15 cellular contexts compared by ENCODE assay signal in genomic region chr11:134019500-134019899, GRCh38. TPM values are rescaled to one million over a fixed set of nuclear protein-coding genes. Genes with fewer than 3 reads are reported as not detected.
A peak's percentile ranks its signal among the peaks of the same experiment; 100 is the strongest.
DNase-seq lines count a peak whose midpoint lies in the region; ATAC-seq, FAIRE-seq and TF ChIP-seq lines count a peak whose summit lies in the region.
"Had no signal": no experiment of that assay in that cellular context is flagged by ENCODE, and none has a peak within 500 bp of the region (broad histone marks: within the 10 kb centered on the region; RNA-seq: fewer than 3 reads in every experiment).

No MANE protein-coding gene starts in this region.

- H3K27me3 Mint-ChIP-seq in glutamatergic neuron (ENCODE audit: unreplicated experiment): peaks cover 5% of the 10 kb centered on the region

- no peak overlapping the region for H3K4me3 ChIP-seq in H7 (ENCODE audit: insufficient read depth, low read depth, low read length)
- H3K4me3 ChIP-seq in upper lobe of left lung: no peak overlapping the region

- peaks cover 9% of the 10 kb centered on the region for H3K9me3 Mint-ChIP-seq in glutamatergic neuron (ENCODE audit: unreplicated experiment)

- H3K4me1 Mint-ChIP-seq in glutamatergic neuron (ENCODE audit: low read depth, unreplicated experiment): peaks cover 23% of the 10 kb centered on the region

- H3K36me3 ChIP-seq in H7 (replicated peaks; ENCODE audit: control insufficient read depth, insufficient read depth, low read length): no peaks in the 10 kb centered on the region
- no peaks in the 10 kb centered on the region for H3K36me3 ChIP-seq in upper lobe of left lung

- H3K36me3 Mint-ChIP-seq in glutamatergic neuron (ENCODE audit: unreplicated experiment): no peaks in the 10 kb centered on the region
- H3K36me3 Mint-ChIP-seq: IgD-negative memory B cell had no signal

- H3K4me3 Mint-ChIP-seq in glutamatergic neuron (ENCODE audit: unreplicated experiment): peak overlapping the region; percentile 56
- H3K4me3 Mint-ChIP-seq: IgD-negative memory B cell had no signal

- DNase-seq in H7: peak; percentile 63
- peak; percentile 82 for DNase-seq in NCI-H187 treated with DMSO at 0.1 percent for 48 hours (lab: John Stamatoyannopoulos, UW)
- DNase-seq in NCI-H524 (lab: John Stamatoyannopoulos, UW): peak; percentile 79 to 84
- no peak for DNase-seq in glutamatergic neuron
- no peak for DNase-seq in NCI-H526 treated with DMSO at 0.1 percent for 48 hours (lab: John Stamatoyannopoulos, UW)
- no peak for DNase-seq in upper lobe of left lung
- DNase-seq in GM19239 (ENCODE audit: insufficient read length, low spot score): no peak
- DNase-seq: MV-4-11, NCI-H1930, OCI-M1, RPMI8226, T-helper 9 cell had no signal

- H3K27ac ChIP-seq in upper lobe of left lung: no peak overlapping the region

- H3K4me1 ChIP-seq in upper lobe of left lung: no peaks in the 10 kb centered on the region

- H3K27ac Mint-ChIP-seq in glutamatergic neuron (ENCODE audit: unreplicated experiment): no peak overlapping the region

- no peak for TF ChIP-seq POLR2A in upper lobe of left lung (IDR thresholded peaks at IDR 0.05)

- FAIRE-seq in GM19239 (lab: Jason Lieb, UNC): no peak
- FAIRE-seq: G401.6, GM12891 had no signal

- no peak for ATAC-seq in upper lobe of left lung (ENCODE audit: low FRiP score in 2 of 2)

- TF ChIP-seq CTCF in glutamatergic neuron (IDR thresholded peaks at IDR 0.05; ENCODE audit: partially characterized antibody, unreplicated experiment) (no peak), upper lobe of left lung (IDR thresholded peaks at IDR 0.05) (no peak)

- no peaks in the 10 kb centered on the region for H3K9me3 ChIP-seq in upper lobe of left lung

- no peak for TF ChIP-seq EP300 in upper lobe of left lung (IDR thresholded peaks at IDR 0.05)

- WGBS in upper lobe of left lung, 2 donors: 69 to 75% methylated on average over 7 of the region's 7 CpGs

- H3K27me3 ChIP-seq in H7 (ENCODE audit: control insufficient read depth, insufficient read depth, low read length) (no peaks in the 10 kb centered on the region; the same call in 1 of the 2 replicates), upper lobe of left lung (no peaks in the 10 kb centered on the region)

RNA-seq across cellular contexts. Expression of gene JAM3, which starts 49.4 kb away (rescaled TPM):
- 34.4 and 40.8 TPM in 2 replicates for total RNA-seq in H7 (2014; rRNA removed; shearing (Covaris generic))
- total RNA-seq in glutamatergic neuron (ENCODE audit: unreplicated experiment) (101 TPM), upper lobe of left lung (10 to 100 TPM in 5 of 6 donors, 1 to 10 TPM in 1; 8.4 to 36.6 (median 18.6) TPM)

Comparison
In these comparisons a context has a peak if more than half of its experiments do, and no peak if none do; other contexts are left out.
1. DNase-seq: peak in H7 (single experiment), NCI-H187 treated with DMSO at 0.1 percent for 48 hours (single experiment) and NCI-H524 (2 of 2); none in glutamatergic neuron (single experiment), NCI-H526 treated with DMSO at 0.1 percent for 48 hours (single experiment), upper lobe of left lung (0 of 2) and GM19239 (single experiment).